In genomic region chr14:61766136-61766535, GRCh38 we compare ENCODE assay signal across 20 cellular contexts. TPM values are rescaled to one million over a fixed set of nuclear protein-coding genes. Genes with fewer than 3 reads are reported as not detected.
DNase-seq lines count a peak whose midpoint lies in the region; ATAC-seq, FAIRE-seq and TF ChIP-seq lines count a peak whose summit lies in the region.
"Had no signal": no experiment of that assay in that cellular context is flagged by ENCODE, and none has a peak within 500 bp of the region (broad histone marks: within the 10 kb centered on the region; RNA-seq: fewer than 3 reads in every experiment).

No MANE protein-coding gene starts in this region.

- intact Hi-C loops in A673 (cut with micrococcal nuclease; ENCODE audit: unreplicated experiment) (no loop called here), natural killer cell (cut with micrococcal nuclease) (no loop called here)

- H3K27ac Mint-ChIP-seq in HFFc6 (no peak overlapping the region), mesothelial cell of epicardium (peak overlapping the region; percentile 63), natural killer cell (no peak overlapping the region)

- H3K4me1 ChIP-seq in A673 (ENCODE audit: insufficient read depth, low read length, poor library complexity, severe bottlenecking) = peaks cover 23% of the 10 kb centered on the region

- POLR2A ChIA-PET in A673 (lab: Charles Lee; ENCODE audit: low non-redundant PET) = interaction anchor here (0.7 kb wide), 1 partner anchor 487 kb away, joined by 3 read pairs; no protein-coding TSS in a partner anchor

- H3K36me3 ChIP-seq in A673 (ENCODE audit: insufficient read depth, low read length, poor library complexity, severe bottlenecking) (peaks cover 36% of the 10 kb centered on the region), bronchial epithelial cell (ENCODE audit: control insufficient read depth, insufficient read depth, low read length) (peaks cover 5% of the 10 kb centered on the region)

- peak overlapping the region; percentile 9 for H3K27ac ChIP-seq in A673 (ENCODE audit: low read depth, low read length, poor library complexity, severe bottlenecking)
- H3K27ac ChIP-seq: right lobe of liver had no signal

- H3K27me3 Mint-ChIP-seq in HFFc6 (ENCODE audit: insufficient read depth) = peaks cover 5% of the 10 kb centered on the region
- H3K27me3 Mint-ChIP-seq in mesothelial cell of epicardium (ENCODE audit: low read depth) = no peaks in the 10 kb centered on the region
- H3K27me3 Mint-ChIP-seq in natural killer cell (ENCODE audit: low read depth in 2 of 2) = no peaks in the 10 kb centered on the region

- no peak for TF ChIP-seq CTCF in A673 (conservative IDR thresholded peaks at IDR 0.05; ENCODE audit: low read depth, low read length)
- TF ChIP-seq CTCF in HFFc6 (IDR thresholded peaks at IDR 0.05) = no peak
- TF ChIP-seq CTCF in bronchial epithelial cell (IDR thresholded peaks at IDR 0.05; ENCODE audit: insufficient read depth, low read length, severe bottlenecking) = no peak
- no peak for TF ChIP-seq CTCF in mesothelial cell of epicardium (IDR thresholded peaks at IDR 0.05; ENCODE audit: unreplicated experiment)
- no peak for TF ChIP-seq CTCF in natural killer cell (IDR thresholded peaks at IDR 0.05)

- peaks cover 52% of the 10 kb centered on the region for H3K4me1 Mint-ChIP-seq in HFFc6 (ENCODE audit: low read depth)
- peaks cover 45% of the 10 kb centered on the region for H3K4me1 Mint-ChIP-seq in mesothelial cell of epicardium
- H3K4me1 Mint-ChIP-seq in natural killer cell = peaks cover 25 to 37% of the 10 kb centered on the region in 2 donors

- H3K27me3 ChIP-seq in A673 (replicated peaks; ENCODE audit: insufficient read depth, low read depth, low read length, poor library complexity) (no peaks in the 10 kb centered on the region), bronchial epithelial cell (ENCODE audit: control insufficient read depth, insufficient read depth, low read length) (no peaks in the 10 kb centered on the region)
- H3K27me3 ChIP-seq: right lobe of liver had no signal

- DNase-seq in A673 (ENCODE audit: low spot score) = no peak
- DNase-seq in HFFc6 = no peak
- peak; percentile 62 for DNase-seq in bronchial epithelial cell (ENCODE audit: low read depth)
- no peak for DNase-seq in mesothelial cell of epicardium (ENCODE audit: low spot score in 2 of 2, unreplicated experiment in 2 of 2)
- no peak for DNase-seq in NK-92 (lab: John Stamatoyannopoulos, UW; ENCODE audit: unreplicated experiment)
- DNase-seq in MV-4-11 (lab: John Stamatoyannopoulos, UW) = no peak
- DNase-seq in natural killer cell = no peak
- DNase-seq in activated effector memory CD4-positive, alpha-beta T cell treated with Interleukin-2 at 50 U/mL for 16 hours = no peak
- DNase-seq: activated CD4-positive, alpha-beta T cell treated with anti-CD3 and anti-CD28 coated beads, Interleukin-2, amount 50 U/mL, for 48 hours; activated T-cell treated with anti-CD3 and anti-CD28 coated beads, Interleukin-2, amount 50 U/mL, for 4 hours; amniotic stem cell; DMS153; hippocampal formation; left colon; naive thymus-derived CD8-positive, alpha-beta T cell; NK-92 treated with Interleukin-12 subunit alpha and Interleukin-12 subunit beta, amount 100 ng/mL, for 24 hours; right lobe of liver; SHP77; stimulated activated CD4-positive, alpha-beta T cell treated with anti-CD3 and anti-CD28 coated beads, Interleukin-4, amount 100 ng/mL, for 1 hour had no signal

- H3K9me3 Mint-ChIP-seq in HFFc6 (no peaks in the 10 kb centered on the region), mesothelial cell of epicardium (no peaks in the 10 kb centered on the region), natural killer cell (no peaks in the 10 kb centered on the region)
- H3K9me3 Mint-ChIP-seq: activated T-cell treated with anti-CD3 and anti-CD28 coated beads, Interleukin-2, amount 50 U/mL, for 4 hours; naive thymus-derived CD8-positive, alpha-beta T cell had no signal

- no peaks in the 10 kb centered on the region for H3K9me3 ChIP-seq in A673 (ENCODE audit: low read depth, low read length, poor library complexity, severe bottlenecking)
- H3K9me3 ChIP-seq: right lobe of liver had no signal

- no TSS peak for BruUV-seq in A673 (replicated peaks; lab: Mats Ljungman, UMichigan)

- no peak for FAIRE-seq in bronchial epithelial cell (lab: Jason Lieb, UNC)

- H3K4me3 Mint-ChIP-seq in HFFc6 = peak overlapping the region; percentile 10; the same call in 1 of the 2 replicates
- H3K4me3 Mint-ChIP-seq in mesothelial cell of epicardium = peak overlapping the region; percentile 47
- H3K4me3 Mint-ChIP-seq in natural killer cell = no peak overlapping the region
- H3K4me3 Mint-ChIP-seq: activated T-cell treated with anti-CD3 and anti-CD28 coated beads, Interleukin-2, amount 50 U/mL, for 4 hours had no signal

- no peak for ATAC-seq in natural killer cell
- ATAC-seq: activated T-cell treated with anti-CD3 and anti-CD28 coated beads, Interleukin-2, amount 50 U/mL, for 4 hours; esophagus mucosa; left colon; naive thymus-derived CD8-positive, alpha-beta T cell; right lobe of liver had no signal

- peaks cover 33% of the 10 kb centered on the region for H3K36me3 Mint-ChIP-seq in HFFc6 (ENCODE audit: low read depth)
- H3K36me3 Mint-ChIP-seq in mesothelial cell of epicardium = peaks cover 11% of the 10 kb centered on the region
- no peaks in the 10 kb centered on the region for H3K36me3 Mint-ChIP-seq in natural killer cell

- CTCF ChIA-PET in A673 (lab: Charles Lee) = no interaction called here

- H3K4me3 ChIP-seq in A673 (ENCODE audit: low read depth, low read length, poor library complexity, severe bottlenecking) = no peak overlapping the region
- H3K4me3 ChIP-seq in bronchial epithelial cell (ENCODE audit: low read depth, low read length) = no peak overlapping the region
- H3K4me3 ChIP-seq: right lobe of liver had no signal

RNA-seq across cellular contexts. Expression of gene SNAPC1, which starts 3.9 kb away (rescaled TPM):
- total RNA-seq in A673 (2021) = 11.9 and 13.8 TPM in 2 replicates
- 10 to 100 TPM; 12.1 to 15.8 (median 14.6) TPM for total RNA-seq in HFFc6 (2021; fragmentation: NEBNext Ultra II Directional; extraction: Animal tissue kit (Norgen Biotek cat#: 25700))
- 7.4 and 17.1 TPM in 2 replicates for total RNA-seq in bronchial epithelial cell
- 6.2 to 6.6 TPM (median 6.6 TPM) in 3 replicates for total RNA-seq in mesothelial cell of epicardium
- total RNA-seq in natural killer cell = 1 to 10 TPM; 2.2 to 2.4 (median 2.2) TPM

RNA-seq across cellular contexts. Expression of gene SYT16, which starts 46.4 kb away (rescaled TPM):
- total RNA-seq in A673 (2021) (0.31 and 0.67 TPM in 2 replicates), bronchial epithelial cell (under 0.01 and 0.13 TPM in 2 replicates), mesothelial cell of epicardium (2.5 to 3.3 TPM (median 3.2 TPM) in 3 replicates), natural killer cell (under 1 TPM in 2 of 3 donors, not detected in 1; 0.02 to 0.03 TPM)
- total RNA-seq in HFFc6 (2021; fragmentation: NEBNext Ultra II Directional; extraction: Animal tissue kit (Norgen Biotek cat#: 25700)) = 1 to 10 TPM; 1.9 to 5.3 (median 2.2) TPM
- total RNA-seq: left colon; naive thymus-derived CD8-positive, alpha-beta T cell had no signal
